In genomic region chr6:31473780-31474725, GRCh38 we compare ENCODE assay signal across 12 cellular contexts. TPM values are rescaled to one million over a fixed set of nuclear protein-coding genes. Genes with fewer than 3 reads are reported as not detected.
A peak's percentile ranks its signal among the peaks of the same experiment; 100 is the strongest.
DNase-seq lines count a peak whose midpoint lies in the region; ATAC-seq and TF ChIP-seq lines count a peak whose summit lies in the region.
"Had no signal": no experiment of that assay in that cellular context is flagged by ENCODE, and none has a peak within 500 bp of the region (broad histone marks: within the 10 kb centered on the region; RNA-seq: fewer than 3 reads in every experiment).

No MANE protein-coding gene starts in this region.

- H3K9me3 ChIP-seq in H9 (ENCODE audit: control insufficient read depth, low read depth, low read length) (no peaks in the 10 kb centered on the region), fibroblast of lung (ENCODE audit: control insufficient read depth, insufficient read depth, low read depth, low read length) (no peaks in the 10 kb centered on the region)

- DNase-seq in A172 (ENCODE audit: low spot score) (peak; percentile 38), H9 (peak; percentile 16), fibroblast of lung (ENCODE audit: low read depth in 2 of 2) (peak; percentile 61 to 72), left cardiac atrium (no peak), mesendoderm (no peak), posterior vena cava (ENCODE audit: low spot score) (no peak), OCI-M2 (lab: John Stamatoyannopoulos, UW; ENCODE audit: unreplicated experiment) (no peak)
- DNase-seq in activated CD8-positive, alpha-beta T cell treated with anti-CD3 and anti-CD28 coated beads, Interleukin-2, amount 10 ng/mL, durations not matched to agents 7 days and 5 days, result peak; percentile 9
- DNase-seq: anterior cingulate cortex, NCI-H1436 had no signal

- H3K14ac ChIP-seq in H9 (ENCODE audit: insufficient read depth, low read length), result no peak overlapping the region

- no peak overlapping the region for H3K27ac ChIP-seq in H9 (ENCODE audit: insufficient read length, low read depth, low read length)
- H3K27ac ChIP-seq in fibroblast of lung (ENCODE audit: insufficient read depth, low read length), result no peak overlapping the region
- no peak overlapping the region for H3K27ac ChIP-seq in mesendoderm (ENCODE audit: low read depth, low read length)
- H3K27ac ChIP-seq: C4-2B had no signal

- H3K27me3 ChIP-seq in H9 (ENCODE audit: insufficient read depth, low read length) (0 out of 2 replicates have a peak, but pooled peaks cover 2% of the 10 kb centered on the region), fibroblast of lung (ENCODE audit: control insufficient read depth, insufficient read depth, low read length) (peaks cover 12% of the 10 kb centered on the region), mesendoderm (ENCODE audit: insufficient read depth, low read length, poor library complexity) (no peaks in the 10 kb centered on the region)

- H4K20me1 ChIP-seq in H9 (ENCODE audit: control insufficient read depth, insufficient read depth, insufficient read length) (no peaks in the 10 kb centered on the region), fibroblast of lung (ENCODE audit: control insufficient read depth, extremely low read depth, insufficient read depth, low read length) (no peaks in the 10 kb centered on the region)

- H4K8ac ChIP-seq in H9 (replicated peaks; ENCODE audit: insufficient read length, low read depth, low read length) (no peak overlapping the region), mesendoderm (ENCODE audit: low read depth, low read length) (no peak overlapping the region)

- no peak overlapping the region; a peak in 1 of 7 replicates for H3K27ac Mint-ChIP-seq in H9
- peak overlapping the region; percentile 22 for H3K27ac Mint-ChIP-seq in activated CD8-positive, alpha-beta T cell treated with anti-CD3 and anti-CD28 coated beads, Interleukin-2, amount 10 ng/mL, durations not matched to agents 7 days and 5 days

- H3K18ac ChIP-seq in H9 (ENCODE audit: insufficient read length, low read depth, low read length), result no peak overlapping the region
- H3K18ac ChIP-seq in mesendoderm (ENCODE audit: low read length), result no peak overlapping the region

- H2BK120ac ChIP-seq in H9 (ENCODE audit: low read depth, low read length, poor library complexity, severe bottlenecking), result no peak overlapping the region
- H2BK120ac ChIP-seq in mesendoderm (ENCODE audit: low read depth, low read length), result no peak overlapping the region

- no peaks in the 10 kb centered on the region; a peak in 1 of 7 replicates for H3K36me3 Mint-ChIP-seq in H9 (ENCODE audit: insufficient read depth in 1 of 3, low read depth in 3 of 3)
- peaks cover 10% of the 10 kb centered on the region for H3K36me3 Mint-ChIP-seq in activated CD8-positive, alpha-beta T cell treated with anti-CD3 and anti-CD28 coated beads, Interleukin-2, amount 10 ng/mL, durations not matched to agents 7 days and 5 days (ENCODE audit: low read depth)

- H4K91ac ChIP-seq in H9 (ENCODE audit: insufficient read length, low read depth, low read length), result no peak overlapping the region

- intact Hi-C loops in left cardiac atrium (cut with DNase I), result no loop called here
- intact Hi-C loops in posterior vena cava (cut with DNase I), result no loop called here

- H3K4me2 ChIP-seq in H9 (ENCODE audit: insufficient read depth, insufficient read length, low read length) (no peak overlapping the region), fibroblast of lung (ENCODE audit: extremely low read depth, insufficient read depth, low read length) (no peak overlapping the region), mesendoderm (ENCODE audit: low read length) (no peak overlapping the region)

- no peak overlapping the region for H2BK20ac ChIP-seq in H9 (ENCODE audit: low read depth, low read length, poor library complexity, severe bottlenecking)

- no peaks in the 10 kb centered on the region for H3K9me3 Mint-ChIP-seq in H9
- no peaks in the 10 kb centered on the region for H3K9me3 Mint-ChIP-seq in activated CD8-positive, alpha-beta T cell treated with anti-CD3 and anti-CD28 coated beads, Interleukin-2, amount 10 ng/mL, durations not matched to agents 7 days and 5 days (ENCODE audit: insufficient read depth)

- H2BK5ac ChIP-seq in H9 (ENCODE audit: insufficient read length, low read length) (no peak overlapping the region), mesendoderm (ENCODE audit: low read length) (no peak overlapping the region)

- no peak overlapping the region for H3T11ph ChIP-seq in H9 (ENCODE audit: low read length)

- no peak for ATAC-seq in activated CD8-positive, alpha-beta T cell treated with anti-CD3 and anti-CD28 coated beads, Interleukin-2, amount 10 ng/mL, durations not matched to agents 7 days and 5 days
- no peak for ATAC-seq in left cardiac atrium

- H3K4me1 Mint-ChIP-seq in H9, result no peaks in the 10 kb centered on the region
- H3K4me1 Mint-ChIP-seq in activated CD8-positive, alpha-beta T cell treated with anti-CD3 and anti-CD28 coated beads, Interleukin-2, amount 10 ng/mL, durations not matched to agents 7 days and 5 days (ENCODE audit: low read depth), result peaks cover 27% of the 10 kb centered on the region

- H3K9ac ChIP-seq in H9 (ENCODE audit: extremely low read depth, insufficient read length, low read length), result no peak overlapping the region
- H3K9ac ChIP-seq in fibroblast of lung (ENCODE audit: insufficient read depth, low read length), result no peak overlapping the region
- no peak overlapping the region for H3K9ac ChIP-seq in mesendoderm (ENCODE audit: low read length)

- H2AFZ ChIP-seq in H9 (ENCODE audit: low read length) (no peak overlapping the region), fibroblast of lung (ENCODE audit: low read length) (no peak overlapping the region)

- H3K4me3 ChIP-seq in fibroblast of lung (replicated peaks in 1 of 4; ENCODE audit: control extremely low read depth in 1 of 4, insufficient read depth in 1 of 4, low read depth in 3 of 4, low read length in 4 of 4), result no peak overlapping the region
- no peak overlapping the region for H3K4me3 ChIP-seq in mesendoderm (ENCODE audit: low read length)

- no peaks in the 10 kb centered on the region for H3K36me3 ChIP-seq in fibroblast of lung (ENCODE audit: control insufficient read depth, insufficient read depth, low read length)
- no peaks in the 10 kb centered on the region for H3K36me3 ChIP-seq in mesendoderm (ENCODE audit: control insufficient read depth, insufficient read depth, low read length)

- H3K27me3 Mint-ChIP-seq in H9 (ENCODE audit: low read depth), result peaks cover 25% of the 10 kb centered on the region
- no peaks in the 10 kb centered on the region for H3K27me3 Mint-ChIP-seq in activated CD8-positive, alpha-beta T cell treated with anti-CD3 and anti-CD28 coated beads, Interleukin-2, amount 10 ng/mL, durations not matched to agents 7 days and 5 days (ENCODE audit: low read depth)

- CTCF ChIA-PET in activated CD8-positive, alpha-beta T cell treated with anti-CD3 and anti-CD28 coated beads, Interleukin-2, amount 10 ng/mL, durations not matched to agents 7 days and 5 days (lab: Charles Lee), result interaction anchor here (1.3 kb wide), 1 partner anchor 107 kb away, joined by 3 read pairs; no protein-coding TSS in a partner anchor

- H3K4me3 Mint-ChIP-seq in H9, result no peak overlapping the region
- H3K4me3 Mint-ChIP-seq in activated CD8-positive, alpha-beta T cell treated with anti-CD3 and anti-CD28 coated beads, Interleukin-2, amount 10 ng/mL, durations not matched to agents 7 days and 5 days, result no peak overlapping the region

- H4K5ac ChIP-seq in H9 (ENCODE audit: insufficient read length, low read depth, low read length), result no peak overlapping the region
- no peak overlapping the region for H4K5ac ChIP-seq in mesendoderm (ENCODE audit: low read length)

- H3K4ac ChIP-seq in H9 (ENCODE audit: low read depth, low read length) (no peak overlapping the region), mesendoderm (ENCODE audit: low read depth, low read length) (no peak overlapping the region)

- H3K79me1 ChIP-seq in H9 (ENCODE audit: insufficient read depth, low read depth, low read length, poor library complexity, severe bottlenecking) (no peaks in the 10 kb centered on the region), mesendoderm (ENCODE audit: low read length) (no peaks in the 10 kb centered on the region)

- POLR2A ChIA-PET in activated CD8-positive, alpha-beta T cell treated with anti-CD3 and anti-CD28 coated beads, Interleukin-2, amount 10 ng/mL, durations not matched to agents 7 days and 5 days (lab: Charles Lee), result no interaction called here

- H3K56ac ChIP-seq in H9 (ENCODE audit: insufficient read length, low read depth, low read length) (no peak overlapping the region), mesendoderm (ENCODE audit: low read length) (no peak overlapping the region)

- H2BK15ac ChIP-seq in H9 (ENCODE audit: low read depth, low read length), result no peak overlapping the region
- no peak overlapping the region for H2BK15ac ChIP-seq in mesendoderm (replicated peaks; ENCODE audit: low read depth)

- H2BK12ac ChIP-seq in H9 (ENCODE audit: insufficient read length, low read depth, low read length), result no peak overlapping the region

- H3K23ac ChIP-seq in H9 (ENCODE audit: insufficient read length, low read depth, low read length) (no peak overlapping the region), mesendoderm (ENCODE audit: low read length) (no peak overlapping the region)

- H3K23me2 ChIP-seq in H9 (ENCODE audit: insufficient read length, low read depth, low read length, poor library complexity, severe bottlenecking), result no peaks in the 10 kb centered on the region

- H3K79me2 ChIP-seq in H9 (ENCODE audit: insufficient read depth, low read length) (no peaks in the 10 kb centered on the region), fibroblast of lung (ENCODE audit: control insufficient read depth, insufficient read depth, low read length) (no peaks in the 10 kb centered on the region), mesendoderm (ENCODE audit: control insufficient read depth, insufficient read depth, low read length) (no peaks in the 10 kb centered on the region)

- TF ChIP-seq CTCF in H9 (conservative IDR thresholded peaks at IDR 0.05) (no peak), fibroblast of lung (conservative IDR thresholded peaks at IDR 0.05 in 1 of 2, IDR thresholded peaks at IDR 0.05 in 1 of 2; ENCODE audit: low read depth in 1 of 2, low read length in 2 of 2) (no peak)

- WGBS in H9 (ENCODE audit: extremely low coverage, insufficient read length, low lambda C conversion rate), result no CpG with 5 or more reads among the region's 8 CpGs
- WGBS in mesendoderm (ENCODE audit: extremely low coverage, insufficient coverage, low lambda C conversion rate), result no CpG with 5 or more reads among the region's 8 CpGs

- H2AK5ac ChIP-seq in H9 (ENCODE audit: insufficient read length, low read length) (no peak overlapping the region), mesendoderm (ENCODE audit: low read length) (no peak overlapping the region)

- H3K4me1 ChIP-seq in H9 (ENCODE audit: insufficient read depth, low read length) (no peaks in the 10 kb centered on the region), fibroblast of lung (ENCODE audit: control insufficient read depth, extremely low read depth, insufficient read depth, low read length) (no peaks in the 10 kb centered on the region), mesendoderm (ENCODE audit: control insufficient read depth, low read depth, low read length) (no peaks in the 10 kb centered on the region)

RNA-seq across cellular contexts. Expression of gene MICB, which starts 23.9 kb away (rescaled TPM):
- 16.5 and 17.1 TPM in 2 replicates for total RNA-seq in A172 (2014; rRNA removed; shearing (Covaris generic))
- total RNA-seq in H9 (2021) (6.2 and 6.8 TPM in 2 replicates), fibroblast of lung (6.2 and 17.2 TPM in 2 replicates), left cardiac atrium (1 to 10 TPM; 2.1 to 2.2 TPM), posterior vena cava (1 to 10 TPM; 2.9 to 4.1 TPM)
- total RNA-seq in activated CD8-positive, alpha-beta T cell treated with anti-CD3 and anti-CD28 coated beads, Interleukin-2, amount 10 ng/mL, durations not matched to agents 7 days and 5 days, result 10 to 100 TPM; 49.0 TPM
- 18.6 and 19.2 TPM in 2 replicates for polyA plus RNA-seq in fibroblast of lung
- 9.9 and 10.6 TPM in 2 replicates for polyA plus RNA-seq in fibroblast of lung (2012)
- 19.0 and 20.3 TPM in 2 replicates for polyA minus RNA-seq in fibroblast of lung (ENCODE audit: low replicate concordance)
- 6.1 TPM for polyA plus RNA-seq in mesendoderm (2013, experiment 1 of 2)
- 6.3 TPM for polyA plus RNA-seq in mesendoderm (2013, experiment 2 of 2)

RNA-seq across cellular contexts. Expression of gene MCCD1, which starts 54.7 kb away (rescaled TPM):
- total RNA-seq in A172 (2014; rRNA removed; shearing (Covaris generic)), result not detected in 2 replicates
- total RNA-seq in H9 (2021) (not detected in 2 replicates), fibroblast of lung (not detected in 2 replicates), left cardiac atrium (not detected), posterior vena cava (not detected)
- not detected for total RNA-seq in activated CD8-positive, alpha-beta T cell treated with anti-CD3 and anti-CD28 coated beads, Interleukin-2, amount 10 ng/mL, durations not matched to agents 7 days and 5 days
- polyA plus RNA-seq in fibroblast of lung, result not detected in 2 replicates
- not detected in 2 replicates for polyA plus RNA-seq in fibroblast of lung (2012)
- not detected in 2 replicates for polyA minus RNA-seq in fibroblast of lung (ENCODE audit: low replicate concordance)
- not detected for polyA plus RNA-seq in mesendoderm (2013, experiment 1 of 2)
- not detected for polyA plus RNA-seq in mesendoderm (2013, experiment 2 of 2)
- total RNA-seq: temporal lobe had no signal

Comparison
In these comparisons a context has a peak if more than half of its experiments do, and no peak if none do; other contexts are left out.
1. DNase-seq: peak in A172 (single experiment), H9 (single experiment), activated CD8-positive, alpha-beta T cell treated with anti-CD3 and anti-CD28 coated beads, Interleukin-2, amount 10 ng/mL, durations not matched to agents 7 days and 5 days (single experiment) and fibroblast of lung (2 of 2); none in left cardiac atrium (single experiment), mesendoderm (single experiment), posterior vena cava (single experiment) and OCI-M2 (single experiment).